21 cellular contexts compared by ENCODE assay signal in genomic region chr2:208584387-208584965, GRCh38.
DNase-seq lines count a peak whose midpoint lies in the region; ATAC-seq and TF ChIP-seq lines count a peak whose summit lies in the region.
"Had no signal": no experiment of that assay in that cellular context is flagged by ENCODE, and none has a peak within 500 bp of the region (broad histone marks: within the 10 kb centered on the region; RNA-seq: fewer than 3 reads in every experiment).

No MANE protein-coding gene starts in this region.

- no peaks in the 10 kb centered on the region for H3K9me3 Mint-ChIP-seq in H9
- H3K9me3 Mint-ChIP-seq in brain: peaks cover 0 to 2% (median 1%) of the 10 kb centered on the region in 5 experiments
- H3K9me3 Mint-ChIP-seq: GM23338 had no signal

- H3K18ac ChIP-seq in H9 (ENCODE audit: insufficient read length, low read depth, low read length) (no peak overlapping the region), neuronal stem cell (ENCODE audit: low read length) (no peak overlapping the region)

- H3K56ac ChIP-seq in H9 (ENCODE audit: insufficient read length, low read depth, low read length): no peak overlapping the region

- H2BK20ac ChIP-seq in H9 (ENCODE audit: low read depth, low read length, poor library complexity, severe bottlenecking): no peak overlapping the region

- H3K79me2 ChIP-seq in H9 (ENCODE audit: insufficient read depth, low read length): no peaks in the 10 kb centered on the region

- H3K4me3 ChIP-seq in neuronal stem cell (ENCODE audit: low read length in 2 of 2): no peak overlapping the region
- H3K4me3 ChIP-seq: GM12878, GM23338 had no signal

- H2AK5ac ChIP-seq in H9 (ENCODE audit: insufficient read length, low read length): no peak overlapping the region
- no peak overlapping the region for H2AK5ac ChIP-seq in neuronal stem cell (ENCODE audit: low read depth, low read length)

- H2BK120ac ChIP-seq in H9 (ENCODE audit: low read depth, low read length, poor library complexity, severe bottlenecking): no peak overlapping the region
- H2BK120ac ChIP-seq in neuronal stem cell (ENCODE audit: low read depth, low read length): no peak overlapping the region

- no peak overlapping the region for H3T11ph ChIP-seq in H9 (ENCODE audit: low read length)

- H4K20me1 ChIP-seq in H9 (ENCODE audit: control insufficient read depth, insufficient read depth, insufficient read length): no peaks in the 10 kb centered on the region

- H3K9me3 ChIP-seq in H9 (ENCODE audit: control insufficient read depth, low read depth, low read length): no peaks in the 10 kb centered on the region
- H3K9me3 ChIP-seq in neuronal stem cell (replicated peaks in 1 of 2; ENCODE audit: control insufficient read depth in 2 of 2, insufficient read depth in 1 of 2, low read depth in 1 of 2, low read length in 2 of 2): no peaks in the 10 kb centered on the region

- TF ChIP-seq CTCF in H9 (conservative IDR thresholded peaks at IDR 0.05) (no peak), brain (conservative IDR thresholded peaks at IDR 0.05) (no peak)

- no peak overlapping the region for H2BK12ac ChIP-seq in H9 (ENCODE audit: insufficient read length, low read depth, low read length)
- H2BK12ac ChIP-seq in neuronal stem cell (ENCODE audit: low read length): no peak overlapping the region

- H3K14ac ChIP-seq in H9 (ENCODE audit: insufficient read depth, low read length): no peak overlapping the region
- no peak overlapping the region for H3K14ac ChIP-seq in neuronal stem cell (ENCODE audit: low read length)

- H4K8ac ChIP-seq in H9 (replicated peaks; ENCODE audit: insufficient read length, low read depth, low read length): no peak overlapping the region
- H4K8ac ChIP-seq in neuronal stem cell (ENCODE audit: low read depth, low read length): no peak overlapping the region

- DNase-seq in NCI-H1105 treated with DMSO at 0.1 percent for 48 hours (lab: John Stamatoyannopoulos, UW): peak; percentile 6
- no peak for DNase-seq in NCI-H1105 (lab: John Stamatoyannopoulos, UW)
- DNase-seq in H9: no peak
- DNase-seq in neuronal stem cell (ENCODE audit: low spot score): peak; percentile 9
- DNase-seq in DMS114 treated with DMSO at 0.1 percent for 48 hours (lab: John Stamatoyannopoulos, UW; ENCODE audit: unreplicated experiment): no peak
- DNase-seq in H4 (ENCODE audit: low spot score): no peak
- DNase-seq: CD4-positive, CD25-positive, alpha-beta regulatory T cell; COR-L47; MM.1S; NCI-H1694 treated with DMSO at 0.1 percent for 48 hours; NCI-H2227 treated with DMSO at 0.1 percent for 48 hours; NCI-H526 treated with DMSO at 0.1 percent for 48 hours; PC-3; RPMI8226; SHP77 treated with DMSO at 0.1 percent for 48 hours had no signal

- H3K36me3 Mint-ChIP-seq in H9 (ENCODE audit: insufficient read depth in 1 of 3, low read depth in 3 of 3) (no peaks in the 10 kb centered on the region), brain (no peaks in the 10 kb centered on the region)
- H3K36me3 Mint-ChIP-seq: CD4-positive, CD25-positive, alpha-beta regulatory T cell had no signal

- ATAC-seq in HG02870 (IDR thresholded peaks at IDR 0.05; ENCODE audit: unreplicated experiment): no peak
- ATAC-seq: GM12878, GM23338, PC-3 had no signal

- H3K36me3 ChIP-seq in neuronal stem cell (replicated peaks in 1 of 2; ENCODE audit: control insufficient read depth in 2 of 2, insufficient read depth in 2 of 2, low read length in 2 of 2): no peaks in the 10 kb centered on the region

- H3K23me2 ChIP-seq in H9 (ENCODE audit: insufficient read length, low read depth, low read length, poor library complexity, severe bottlenecking): no peaks in the 10 kb centered on the region

- H2BK5ac ChIP-seq in H9 (ENCODE audit: insufficient read length, low read length) (no peak overlapping the region), neuronal stem cell (ENCODE audit: low read length) (no peak overlapping the region)

- H3K9ac ChIP-seq in H9 (ENCODE audit: extremely low read depth, insufficient read length, low read length) (no peak overlapping the region), neuronal stem cell (ENCODE audit: low read depth, low read length, poor library complexity) (no peak overlapping the region)

- H2BK15ac ChIP-seq in H9 (ENCODE audit: low read depth, low read length) (no peak overlapping the region), neuronal stem cell (ENCODE audit: low read length) (no peak overlapping the region)

- H3K27me3 Mint-ChIP-seq in H9 (ENCODE audit: low read depth): no peaks in the 10 kb centered on the region; the same call in 1 of the 2 replicates
- H3K27me3 Mint-ChIP-seq in brain: no peaks in the 10 kb centered on the region
- H3K27me3 Mint-ChIP-seq: B cell; CD4-positive, CD25-positive, alpha-beta regulatory T cell had no signal

- H3K27me3 ChIP-seq in H9 (ENCODE audit: insufficient read depth, low read length) (no peaks in the 10 kb centered on the region), neuronal stem cell (ENCODE audit: control insufficient read depth in 3 of 3, insufficient read depth in 3 of 3, low read depth in 1 of 3, low read length in 3 of 3) (no peaks in the 10 kb centered on the region)

- H3K79me1 ChIP-seq in H9 (ENCODE audit: insufficient read depth, low read depth, low read length, poor library complexity, severe bottlenecking) (no peaks in the 10 kb centered on the region), neuronal stem cell (ENCODE audit: low read depth, low read length) (no peaks in the 10 kb centered on the region)

- H3K4me3 Mint-ChIP-seq in H9: no peak overlapping the region
- peak overlapping the region in 2 of 5 experiments; percentile 10 to 45 for H3K4me3 Mint-ChIP-seq in brain
- H3K4me3 Mint-ChIP-seq: B cell; CD4-positive, CD25-positive, alpha-beta regulatory T cell; GM23338 had no signal

- H3K4me2 ChIP-seq in H9 (ENCODE audit: insufficient read depth, insufficient read length, low read length) (no peak overlapping the region), neuronal stem cell (ENCODE audit: insufficient read depth, low read length, poor library complexity, severe bottlenecking) (no peak overlapping the region)
- H3K4me2 ChIP-seq: GM23338 had no signal

- no peak overlapping the region for H4K5ac ChIP-seq in H9 (ENCODE audit: insufficient read length, low read depth, low read length)

- H3K4me1 Mint-ChIP-seq in H9 (peaks cover 3% of the 10 kb centered on the region in 2 experiments; a peak in 3 of 4 replicates), brain (peaks cover 45% of the 10 kb centered on the region)
- H3K4me1 Mint-ChIP-seq: B cell; CD4-positive, CD25-positive, alpha-beta regulatory T cell had no signal

- H3K27ac Mint-ChIP-seq in H9 (no peak overlapping the region), brain (peak overlapping the region in 4 of 5 experiments; percentile 63 to 90 (median 76))
- H3K27ac Mint-ChIP-seq: B cell; CD4-positive, CD25-positive, alpha-beta regulatory T cell; GM23338 had no signal

- H3K4me1 ChIP-seq in H9 (ENCODE audit: insufficient read depth, low read length): no peaks in the 10 kb centered on the region
- H3K4me1 ChIP-seq in neuronal stem cell (ENCODE audit: control insufficient read depth in 2 of 2, insufficient read depth in 1 of 2, low read depth in 1 of 2, low read length in 2 of 2): peaks cover 0 to 2% of the 10 kb centered on the region in 2 donors

- H3K23ac ChIP-seq in H9 (ENCODE audit: insufficient read length, low read depth, low read length) (peak overlapping the region; percentile 76), neuronal stem cell (ENCODE audit: low read depth, low read length, poor library complexity) (no peak overlapping the region)

- no CpG with 5 or more reads among the region's 5 CpGs for WGBS in H9 (ENCODE audit: extremely low coverage, insufficient read length, low lambda C conversion rate)
- WGBS in neuronal stem cell (ENCODE audit: extremely low coverage in 2 of 2, insufficient read length in 2 of 2, insufficient replicate concordance in 1 of 2), 2 donors: no CpG with 5 or more reads among the region's 5 CpGs

- H3K27ac ChIP-seq in H9 (ENCODE audit: insufficient read length, low read depth, low read length) (no peak overlapping the region), neuronal stem cell (replicated peaks; ENCODE audit: low read length) (no peak overlapping the region)
- H3K27ac ChIP-seq: 22Rv1 had no signal

- no peak overlapping the region for H4K91ac ChIP-seq in H9 (ENCODE audit: insufficient read length, low read depth, low read length)
- H4K91ac ChIP-seq in neuronal stem cell (ENCODE audit: low read depth, low read length, poor library complexity): no peak overlapping the region

- H2AFZ ChIP-seq in H9 (ENCODE audit: low read length) (no peak overlapping the region), neuronal stem cell (ENCODE audit: low read length) (no peak overlapping the region)
- H2AFZ ChIP-seq: GM23338 had no signal

- H3K4ac ChIP-seq in H9 (ENCODE audit: low read depth, low read length): no peak overlapping the region
- no peak overlapping the region for H3K4ac ChIP-seq in neuronal stem cell (ENCODE audit: low read length)

Comparison
In these comparisons a context has a peak if more than half of its experiments do, and no peak if none do; other contexts are left out.
1. DNase-seq: peak in NCI-H1105 treated with DMSO at 0.1 percent for 48 hours (single experiment) and neuronal stem cell (single experiment); none in NCI-H1105 (single experiment), H9 (single experiment), DMS114 treated with DMSO at 0.1 percent for 48 hours (single experiment) and H4 (single experiment).
2. H3K27ac Mint-ChIP-seq: peak in brain (4 of 5); none in H9 (0 of 3).